ENCODE assay signal across 8 cellular contexts in the genomic region with DNA sequence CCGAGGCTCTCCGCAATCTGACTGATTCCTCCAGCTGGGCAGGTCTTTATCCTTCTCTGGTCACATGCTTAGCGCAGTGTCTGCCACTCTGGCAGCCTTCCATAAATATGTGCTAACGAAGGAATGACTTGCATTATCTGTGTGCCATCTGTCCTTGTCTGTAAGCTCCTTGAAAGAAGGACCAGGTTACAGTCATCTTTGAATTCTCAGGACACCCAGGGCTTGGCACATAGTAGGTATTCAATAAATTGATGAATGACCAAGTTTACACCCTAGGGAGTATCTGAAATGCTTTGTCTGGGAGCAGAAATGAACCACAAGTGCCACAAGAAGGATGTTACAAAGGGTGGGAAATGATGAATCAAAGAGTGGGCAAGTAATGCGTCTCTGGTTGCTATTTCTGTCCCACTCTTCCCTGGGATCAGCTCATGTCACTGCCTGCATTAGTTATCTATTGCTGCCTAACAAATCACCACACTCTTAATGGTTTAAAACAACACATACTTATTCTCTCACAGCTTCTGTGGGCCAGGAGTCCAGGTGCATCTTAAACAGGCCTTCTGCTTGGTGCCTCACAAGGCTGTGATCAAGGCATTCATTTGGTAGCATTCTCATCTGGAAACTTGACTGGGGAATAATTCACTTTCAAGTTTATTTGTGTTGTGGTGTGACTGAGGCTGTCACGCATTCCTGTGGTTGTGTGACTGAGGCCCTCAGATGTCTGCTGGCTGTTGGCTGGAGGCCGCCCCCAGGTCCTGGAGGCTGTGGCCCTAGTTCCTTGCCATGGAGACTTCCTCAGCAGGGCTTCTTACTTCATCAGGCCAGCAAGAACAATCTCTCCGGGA. TPM values are rescaled to one million over a fixed set of nuclear protein-coding genes. Genes with fewer than 3 reads are reported as not detected.
DNase-seq lines count a peak whose midpoint lies in the region; ATAC-seq, FAIRE-seq and TF ChIP-seq lines count a peak whose summit lies in the region.

No MANE protein-coding gene starts in this region.

- ATAC-seq in GM19397 (IDR thresholded peaks at IDR 0.05; ENCODE audit: unreplicated experiment), result peak; percentile 56
- no peak for ATAC-seq in GM18505 (IDR thresholded peaks at IDR 0.05; ENCODE audit: unreplicated experiment)
- ATAC-seq in left lung, result no peak

- no peaks in the 10 kb centered on the region for H3K36me3 Mint-ChIP-seq in dendritic cell treated with granulocyte-macrophage colony-stimulating factor and Interleukin-4, amounts not matched to agents 40 ng/mL and 50 ng/mL, for 4 days (ENCODE audit: low read depth)
- no peaks in the 10 kb centered on the region for H3K36me3 Mint-ChIP-seq in CD8-positive, alpha-beta memory T cell

- H3K27me3 ChIP-seq in left lung, result no peaks in the 10 kb centered on the region
- no peaks in the 10 kb centered on the region for H3K27me3 ChIP-seq in CD8-positive, alpha-beta memory T cell (ENCODE audit: insufficient read depth, low read length, poor library complexity, severe bottlenecking)

- TF ChIP-seq POLR2A in GM18505 (IDR thresholded peaks at IDR 0.05; ENCODE audit: borderline replicate concordance, extremely low read depth, insufficient read depth, insufficient read length), result no peak

- intact Hi-C loops in dendritic cell treated with granulocyte-macrophage colony-stimulating factor and Interleukin-4, amounts not matched to agents 40 ng/mL and 50 ng/mL, for 4 days (cut with micrococcal nuclease), result no loop called here
- intact Hi-C loops in left lung (cut with DNase I), result no loop called here

- no peaks in the 10 kb centered on the region for H3K4me1 ChIP-seq in left lung
- H3K4me1 ChIP-seq in CD8-positive, alpha-beta memory T cell (ENCODE audit: insufficient read depth, low read length), result no peaks in the 10 kb centered on the region

- H3K36me3 ChIP-seq in left lung, result no peaks in the 10 kb centered on the region
- no peaks in the 10 kb centered on the region for H3K36me3 ChIP-seq in CD8-positive, alpha-beta memory T cell (ENCODE audit: insufficient read depth, low read length)

- H3K9me3 Mint-ChIP-seq in dendritic cell treated with granulocyte-macrophage colony-stimulating factor and Interleukin-4, amounts not matched to agents 40 ng/mL and 50 ng/mL, for 4 days, result no peaks in the 10 kb centered on the region
- peaks cover 0 to 2% (median 0%) of the 10 kb centered on the region in 5 donors for H3K9me3 Mint-ChIP-seq in CD8-positive, alpha-beta memory T cell

- no peak for TF ChIP-seq CTCF in left lung (IDR thresholded peaks at IDR 0.05)

- FAIRE-seq in GM19239 (lab: Jason Lieb, UNC), result no peak

- DNase-seq in CD1c-positive myeloid dendritic cell (ENCODE audit: extremely low spot score), result peak; percentile 38
- peak; percentile 87 for DNase-seq in HT1080 (ENCODE audit: low read depth)
- DNase-seq in left lung, result no peak
- DNase-seq in CD8-positive, alpha-beta memory T cell, result no peak
- DNase-seq in GM19239 (ENCODE audit: insufficient read length, low spot score), result no peak

- POLR2A ChIA-PET in CD8-positive, alpha-beta memory T cell (lab: Charles Lee), result no interaction called here

- no peak overlapping the region for H3K27ac ChIP-seq in left lung
- no peak overlapping the region for H3K27ac ChIP-seq in CD8-positive, alpha-beta memory T cell (ENCODE audit: low read depth, low read length)

- no peaks in the 10 kb centered on the region for H3K9me3 ChIP-seq in left lung
- no peaks in the 10 kb centered on the region for H3K9me3 ChIP-seq in CD8-positive, alpha-beta memory T cell (ENCODE audit: low read length)

- H3K4me3 ChIP-seq in left lung, result no peak overlapping the region
- no peak overlapping the region for H3K4me3 ChIP-seq in CD8-positive, alpha-beta memory T cell (ENCODE audit: low read length)

- peaks cover 40% of the 10 kb centered on the region for H3K4me1 Mint-ChIP-seq in dendritic cell treated with granulocyte-macrophage colony-stimulating factor and Interleukin-4, amounts not matched to agents 40 ng/mL and 50 ng/mL, for 4 days (ENCODE audit: low read depth)
- no peaks in the 10 kb centered on the region for H3K4me1 Mint-ChIP-seq in CD8-positive, alpha-beta memory T cell

- peak overlapping the region; percentile 67 for H3K27ac Mint-ChIP-seq in dendritic cell treated with granulocyte-macrophage colony-stimulating factor and Interleukin-4, amounts not matched to agents 40 ng/mL and 50 ng/mL, for 4 days
- H3K27ac Mint-ChIP-seq in CD8-positive, alpha-beta memory T cell, result no peak overlapping the region

- CTCF ChIA-PET in CD8-positive, alpha-beta memory T cell (lab: Charles Lee), result no interaction called here

- no peak overlapping the region for H3K4me3 Mint-ChIP-seq in dendritic cell treated with granulocyte-macrophage colony-stimulating factor and Interleukin-4, amounts not matched to agents 40 ng/mL and 50 ng/mL, for 4 days
- H3K4me3 Mint-ChIP-seq in CD8-positive, alpha-beta memory T cell, result no peak overlapping the region

- no peaks in the 10 kb centered on the region for H3K27me3 Mint-ChIP-seq in dendritic cell treated with granulocyte-macrophage colony-stimulating factor and Interleukin-4, amounts not matched to agents 40 ng/mL and 50 ng/mL, for 4 days
- peaks cover 4 to 31% of the 10 kb centered on the region in 2 donors for H3K27me3 Mint-ChIP-seq in CD8-positive, alpha-beta memory T cell

RNA-seq across cellular contexts. Expression of a gene that starts 16.6 kb away (rescaled TPM):
- not detected in 2 replicates for total RNA-seq in HT1080 (2014; rRNA removed; shearing (Covaris generic))
- polyA plus RNA-seq in HT1080 (2015; cell fraction: cytosol; rRNA removed), result not detected in 2 replicates
- not detected in 2 replicates for polyA plus RNA-seq in HT1080 (2015; cell fraction: nucleus; rRNA removed)
- 1 to 10 TPM; 1.5 to 3.9 TPM for total RNA-seq in left lung
- not detected for total RNA-seq in CD8-positive, alpha-beta memory T cell
- not detected for polyA plus RNA-seq in CD8-positive, alpha-beta memory T cell

Comparison
In these comparisons a context has a peak if more than half of its experiments do, and no peak if none do; other contexts are left out.
1. DNase-seq: peak in CD1c-positive myeloid dendritic cell (single experiment) and HT1080 (single experiment); none in left lung (0 of 2), CD8-positive, alpha-beta memory T cell (0 of 5) and GM19239 (single experiment).